8 cellular contexts compared by ENCODE assay signal in the genomic region with DNA sequence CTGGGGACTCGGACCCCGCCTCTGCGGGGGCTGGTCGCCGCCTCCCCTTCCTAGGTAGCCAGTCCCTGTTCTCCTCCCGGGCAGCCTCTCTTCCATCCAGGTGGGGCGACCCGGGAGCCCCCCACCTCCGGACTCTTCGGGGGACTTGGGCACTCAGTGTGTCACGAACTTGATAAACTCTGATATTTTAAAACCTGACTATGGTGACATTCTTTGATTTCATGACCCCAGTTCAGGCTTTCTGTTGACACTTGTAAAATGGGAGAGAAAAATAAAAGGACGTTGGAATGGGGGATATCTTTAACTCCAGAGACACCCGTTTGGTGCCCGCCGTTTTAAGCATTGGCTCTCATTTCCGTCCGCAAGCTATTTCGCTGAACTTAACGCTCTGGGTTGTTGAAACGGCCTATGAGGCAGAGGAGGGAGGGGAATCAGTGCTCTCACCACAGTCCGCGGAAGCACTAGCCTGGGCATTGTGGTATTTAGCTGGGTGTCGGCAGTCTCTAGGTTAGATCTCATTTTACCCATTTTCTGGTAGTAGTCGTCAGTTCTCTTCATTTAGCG. TPM values are rescaled to one million over a fixed set of nuclear protein-coding genes. Genes with fewer than 3 reads are reported as not detected.
DNase-seq lines count a peak whose midpoint lies in the region; ATAC-seq and TF ChIP-seq lines count a peak whose summit lies in the region.

No MANE protein-coding gene starts in this region.

- peaks cover 35% of the 10 kb centered on the region for H3K4me1 Mint-ChIP-seq in activated T-cell treated with anti-CD3 and anti-CD28 coated beads, Interleukin-2, amount 50 U/mL, for 4 hours (ENCODE audit: low read depth)
- peaks cover 20 to 27% of the 10 kb centered on the region in 2 donors for H3K4me1 Mint-ChIP-seq in natural killer cell

- no peaks in the 10 kb centered on the region for H3K9me3 Mint-ChIP-seq in activated T-cell treated with anti-CD3 and anti-CD28 coated beads, Interleukin-2, amount 50 U/mL, for 4 hours
- no peaks in the 10 kb centered on the region for H3K9me3 Mint-ChIP-seq in natural killer cell

- H3K4me3 ChIP-seq in AG09309 (ENCODE audit: control insufficient read depth, low read depth, low read length) = peak overlapping the region; percentile 68

- no peak for DNase-seq in AG09309 (ENCODE audit: low read depth)
- peak; percentile 55 for DNase-seq in NOMO-1 treated with dmso at 0.1 percent for 144 hours (lab: John Stamatoyannopoulos, UW; ENCODE audit: unreplicated experiment)
- peak; percentile 36 for DNase-seq in activated T-cell treated with anti-CD3 and anti-CD28 coated beads, Interleukin-2, amount 50 U/mL, for 4 hours
- DNase-seq in fibroblast of gingiva (ENCODE audit: low read depth) = peak; percentile 46
- peak; percentile 58 for DNase-seq in natural killer cell
- peak; percentile 53 for DNase-seq in superior temporal gyrus (ENCODE audit: extremely low spot score)

- no peaks in the 10 kb centered on the region for H3K36me3 Mint-ChIP-seq in activated T-cell treated with anti-CD3 and anti-CD28 coated beads, Interleukin-2, amount 50 U/mL, for 4 hours (ENCODE audit: insufficient read depth)
- H3K36me3 Mint-ChIP-seq in natural killer cell = no peaks in the 10 kb centered on the region

- no peaks in the 10 kb centered on the region for H3K27me3 Mint-ChIP-seq in activated T-cell treated with anti-CD3 and anti-CD28 coated beads, Interleukin-2, amount 50 U/mL, for 4 hours (ENCODE audit: low read depth)
- no peaks in the 10 kb centered on the region for H3K27me3 Mint-ChIP-seq in natural killer cell (ENCODE audit: low read depth in 2 of 2)

- peak overlapping the region; percentile 96 for H3K27ac Mint-ChIP-seq in natural killer cell

- intact Hi-C loops in natural killer cell (cut with micrococcal nuclease) = loop anchor here (1.0 to 10.0 kb wide), 6 partner anchors 24 to 270 kb away; no protein-coding TSS in a partner anchor

- no peak for TF ChIP-seq CTCF in AG09309 (IDR thresholded peaks at IDR 0.05; ENCODE audit: control insufficient read depth, insufficient read depth, low read depth, low read length, missing control alignments)
- TF ChIP-seq CTCF in natural killer cell (IDR thresholded peaks at IDR 0.05) = no peak

- H3K4me3 Mint-ChIP-seq in activated T-cell treated with anti-CD3 and anti-CD28 coated beads, Interleukin-2, amount 50 U/mL, for 4 hours = peak overlapping the region; percentile 93
- H3K4me3 Mint-ChIP-seq in natural killer cell = peak overlapping the region; percentile 95

- peak; percentile 24 for ATAC-seq in GM18868 (IDR thresholded peaks at IDR 0.05; ENCODE audit: unreplicated experiment)
- ATAC-seq in HG03108 (IDR thresholded peaks at IDR 0.05; ENCODE audit: unreplicated experiment) = peak; percentile 27
- ATAC-seq in activated T-cell treated with anti-CD3 and anti-CD28 coated beads, Interleukin-2, amount 50 U/mL, for 4 hours = peak in 1 of 2 donors; percentile 23
- peak; percentile 25 to 28 (median 25) for ATAC-seq in natural killer cell

RNA-seq across cellular contexts. Expression of a gene that starts 0.7 kb away (rescaled TPM):
- total RNA-seq in activated T-cell treated with anti-CD3 and anti-CD28 coated beads, Interleukin-2, amount 50 U/mL, for 4 hours = 10 to 100 TPM; 25.9 to 30.5 (median 29.9) TPM
- total RNA-seq in natural killer cell = 10 to 100 TPM; 62.6 to 86.4 (median 86.2) TPM

RNA-seq across cellular contexts. Expression of a gene that starts 36.7 kb away (rescaled TPM):
- 100 to 1,000 TPM; 455 to 725 (median 567) TPM for total RNA-seq in activated T-cell treated with anti-CD3 and anti-CD28 coated beads, Interleukin-2, amount 50 U/mL, for 4 hours
- 100 to 1,000 TPM; 636 to 954 (median 778) TPM for total RNA-seq in natural killer cell

RNA-seq across cellular contexts. Expression of a gene that starts 55.4 kb away (rescaled TPM):
- total RNA-seq in activated T-cell treated with anti-CD3 and anti-CD28 coated beads, Interleukin-2, amount 50 U/mL, for 4 hours = 10 to 100 TPM; 62.3 to 70.0 (median 63.0) TPM
- total RNA-seq in natural killer cell = 100 to 1,000 TPM in 1 of 3 donors, 10 to 100 TPM in 2; 56.6 to 104 (median 67.1) TPM
